In genomic region chr2:222193328-222194008, GRCh38 we compare ENCODE assay signal across 18 cellular contexts.
DNase-seq lines count a peak whose midpoint lies in the region; ATAC-seq and TF ChIP-seq lines count a peak whose summit lies in the region.
"Had no signal": no experiment of that assay in that cellular context is flagged by ENCODE, and none has a peak within 500 bp of the region (broad histone marks: within the 10 kb centered on the region; RNA-seq: fewer than 3 reads in every experiment).

No MANE protein-coding gene starts in this region.

- H3K27ac Mint-ChIP-seq in glutamatergic neuron (ENCODE audit: unreplicated experiment), result no peak overlapping the region
- H3K27ac Mint-ChIP-seq in activated T-helper 1 cell treated with anti-CD3 and anti-CD28 coated beads, Interleukin-12 subunit alpha, Interleukin-12 subunit beta, Interleukin-2, Interleukin-4 antibody, amounts not matched to agents 30 ng/mL and 10 ng/mL and 1 ng/mL, durations not matched to agents 14 hours and 24 hours and 36 hours, result no peak overlapping the region
- H3K27ac Mint-ChIP-seq: activated naive CD4-positive, alpha-beta T cell treated with anti-CD3 and anti-CD28 coated beads, Interleukin-2, amount 50 U/mL, for 24 hours; CD8-positive, alpha-beta T cell; effector memory CD8-positive, alpha-beta T cell; progenitor cell of endocrine pancreas had no signal

- DNase-seq in AG08395 (ENCODE audit: low spot score), result peak; percentile 26
- DNase-seq in NCI-H82 treated with DMSO at 0.1 percent for 48 hours (lab: John Stamatoyannopoulos, UW; ENCODE audit: unreplicated experiment), result peak; percentile 96
- DNase-seq in glutamatergic neuron, result peak; percentile 13
- no peak for DNase-seq in NCI-H1105 treated with DMSO at 0.1 percent for 48 hours (lab: John Stamatoyannopoulos, UW)
- DNase-seq in activated naive CD4-positive, alpha-beta T cell treated with Interleukin-2 at 50 U/mL for 16 hours, result no peak
- DNase-seq in activated T-helper 1 cell treated with anti-CD3 and anti-CD28 coated beads, Interleukin-12 subunit alpha, Interleukin-12 subunit beta, Interleukin-2, Interleukin-4 antibody, amounts not matched to agents 30 ng/mL and 10 ng/mL and 1 ng/mL, durations not matched to agents 14 hours and 24 hours and 36 hours (ENCODE audit: low spot score), result no peak
- DNase-seq: activated T-cell treated with anti-CD3 and anti-CD28 coated beads, Interleukin-2, amount 50 U/mL, for 48 hours; CD8-positive, alpha-beta T cell; effector memory CD8-positive, alpha-beta T cell; esophagus squamous epithelium; HCEC 1CT; left colon; NCI-H1694 treated with DMSO at 0.1 percent for 48 hours; stimulated activated naive CD4-positive, alpha-beta T cell had no signal

- H3K36me3 Mint-ChIP-seq in glutamatergic neuron (ENCODE audit: unreplicated experiment), result peaks cover 5% of the 10 kb centered on the region
- no peaks in the 10 kb centered on the region for H3K36me3 Mint-ChIP-seq in activated T-helper 1 cell treated with anti-CD3 and anti-CD28 coated beads, Interleukin-12 subunit alpha, Interleukin-12 subunit beta, Interleukin-2, Interleukin-4 antibody, amounts not matched to agents 30 ng/mL and 10 ng/mL and 1 ng/mL, durations not matched to agents 14 hours and 24 hours and 36 hours (ENCODE audit: low read depth)
- H3K36me3 Mint-ChIP-seq: activated naive CD4-positive, alpha-beta T cell treated with anti-CD3 and anti-CD28 coated beads, Interleukin-2, amount 50 U/mL, for 24 hours; CD8-positive, alpha-beta T cell had no signal

- no peaks in the 10 kb centered on the region for H3K9me3 Mint-ChIP-seq in glutamatergic neuron (ENCODE audit: unreplicated experiment)
- H3K9me3 Mint-ChIP-seq in activated T-helper 1 cell treated with anti-CD3 and anti-CD28 coated beads, Interleukin-12 subunit alpha, Interleukin-12 subunit beta, Interleukin-2, Interleukin-4 antibody, amounts not matched to agents 30 ng/mL and 10 ng/mL and 1 ng/mL, durations not matched to agents 14 hours and 24 hours and 36 hours, result no peaks in the 10 kb centered on the region
- H3K9me3 Mint-ChIP-seq: CD8-positive, alpha-beta T cell had no signal

- H3K4me3 Mint-ChIP-seq in glutamatergic neuron (ENCODE audit: unreplicated experiment), result no peak overlapping the region
- H3K4me3 Mint-ChIP-seq in activated T-helper 1 cell treated with anti-CD3 and anti-CD28 coated beads, Interleukin-12 subunit alpha, Interleukin-12 subunit beta, Interleukin-2, Interleukin-4 antibody, amounts not matched to agents 30 ng/mL and 10 ng/mL and 1 ng/mL, durations not matched to agents 14 hours and 24 hours and 36 hours, result no peak overlapping the region
- H3K4me3 Mint-ChIP-seq: activated naive CD4-positive, alpha-beta T cell treated with anti-CD3 and anti-CD28 coated beads, Interleukin-2, amount 50 U/mL, for 24 hours; CD8-positive, alpha-beta T cell; effector memory CD8-positive, alpha-beta T cell had no signal

- ATAC-seq in GM18909 (IDR thresholded peaks at IDR 0.05; ENCODE audit: poor library complexity, unreplicated experiment) (peak; percentile 57), HG03354 (IDR thresholded peaks at IDR 0.05; ENCODE audit: poor library complexity, severe bottlenecking, unreplicated experiment) (no peak)
- ATAC-seq: CD8-positive, alpha-beta T cell; effector memory CD8-positive, alpha-beta T cell; left colon had no signal

- no peak for TF ChIP-seq CTCF in glutamatergic neuron (IDR thresholded peaks at IDR 0.05; ENCODE audit: partially characterized antibody, unreplicated experiment)

- H3K4me1 Mint-ChIP-seq in glutamatergic neuron (ENCODE audit: low read depth, unreplicated experiment), result peaks cover 5% of the 10 kb centered on the region
- H3K4me1 Mint-ChIP-seq in activated T-helper 1 cell treated with anti-CD3 and anti-CD28 coated beads, Interleukin-12 subunit alpha, Interleukin-12 subunit beta, Interleukin-2, Interleukin-4 antibody, amounts not matched to agents 30 ng/mL and 10 ng/mL and 1 ng/mL, durations not matched to agents 14 hours and 24 hours and 36 hours (ENCODE audit: low read depth), result no peaks in the 10 kb centered on the region
- H3K4me1 Mint-ChIP-seq: activated naive CD4-positive, alpha-beta T cell treated with anti-CD3 and anti-CD28 coated beads, Interleukin-2, amount 50 U/mL, for 24 hours had no signal

- H3K27me3 Mint-ChIP-seq in glutamatergic neuron (ENCODE audit: unreplicated experiment), result peaks cover 3% of the 10 kb centered on the region
- H3K27me3 Mint-ChIP-seq in activated T-helper 1 cell treated with anti-CD3 and anti-CD28 coated beads, Interleukin-12 subunit alpha, Interleukin-12 subunit beta, Interleukin-2, Interleukin-4 antibody, amounts not matched to agents 30 ng/mL and 10 ng/mL and 1 ng/mL, durations not matched to agents 14 hours and 24 hours and 36 hours (ENCODE audit: insufficient read depth), result no peaks in the 10 kb centered on the region
- H3K27me3 Mint-ChIP-seq: activated naive CD4-positive, alpha-beta T cell treated with anti-CD3 and anti-CD28 coated beads, Interleukin-2, amount 50 U/mL, for 24 hours; effector memory CD8-positive, alpha-beta T cell had no signal

- intact Hi-C loops in activated T-helper 1 cell treated with anti-CD3 and anti-CD28 coated beads, Interleukin-12 subunit alpha, Interleukin-12 subunit beta, Interleukin-2, Interleukin-4 antibody, amounts not matched to agents 30 ng/mL and 10 ng/mL and 1 ng/mL, durations not matched to agents 14 hours and 24 hours and 36 hours (cut with micrococcal nuclease), result no loop called here

Comparison
In these comparisons a context has a peak if more than half of its experiments do, and no peak if none do; other contexts are left out.
1. DNase-seq: peak in AG08395 (single experiment), NCI-H82 treated with DMSO at 0.1 percent for 48 hours (single experiment) and glutamatergic neuron (single experiment); none in NCI-H1105 treated with DMSO at 0.1 percent for 48 hours (single experiment), activated naive CD4-positive, alpha-beta T cell treated with Interleukin-2 at 50 U/mL for 16 hours (single experiment) and activated T-helper 1 cell treated with anti-CD3 and anti-CD28 coated beads, Interleukin-12 subunit alpha, Interleukin-12 subunit beta, Interleukin-2, Interleukin-4 antibody, amounts not matched to agents 30 ng/mL and 10 ng/mL and 1 ng/mL, durations not matched to agents 14 hours and 24 hours and 36 hours (single experiment).